Comparison of ENCODE assay signal across 1 cellular context in genomic region chr9:137638680-137639079, GRCh38.
TF ChIP-seq lines count a peak whose summit lies in the region.

No MANE protein-coding gene starts in this region.

TF ChIP-seq in IMR-90, 13 proteins besides CTCF, POLR2A, EP300 and RAD21:
- TF ChIP-seq CEBPB (IDR thresholded peaks at IDR 0.05; ENCODE audit: low read depth, low read length) (no peak), RCOR1 (IDR thresholded peaks at IDR 0.05; ENCODE audit: insufficient replicate concordance, low read length) (no peak), FOS (IDR thresholded peaks at IDR 0.05; ENCODE audit: low read depth, low read length) (no peak), MAFK (IDR thresholded peaks at IDR 0.05; ENCODE audit: low read depth, low read length) (no peak), NFE2L2 (IDR thresholded peaks at IDR 0.05; ENCODE audit: low read depth, low read length) (no peak), CHD1 (IDR thresholded peaks at IDR 0.05; ENCODE audit: low read depth, low read length) (no peak), SMC3 (IDR thresholded peaks at IDR 0.05; ENCODE audit: low read depth, low read length) (no peak), MXI1 (IDR thresholded peaks at IDR 0.05; ENCODE audit: borderline replicate concordance, low read depth, low read length) (no peak), RFX5 (IDR thresholded peaks at IDR 0.05; ENCODE audit: low read depth, low read length) (no peak)
- TF ChIP-seq, protein P1, sequence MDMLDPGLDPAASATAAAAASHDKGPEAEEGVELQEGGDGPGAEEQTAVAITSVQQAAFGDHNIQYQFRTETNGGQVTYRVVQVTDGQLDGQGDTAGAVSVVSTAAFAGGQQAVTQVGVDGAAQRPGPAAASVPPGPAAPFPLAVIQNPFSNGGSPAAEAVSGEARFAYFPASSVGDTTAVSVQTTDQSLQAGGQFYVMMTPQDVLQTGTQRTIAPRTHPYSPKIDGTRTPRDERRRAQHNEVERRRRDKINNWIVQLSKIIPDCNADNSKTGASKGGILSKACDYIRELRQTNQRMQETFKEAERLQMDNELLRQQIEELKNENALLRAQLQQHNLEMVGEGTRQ (IDR thresholded peaks at IDR 0.05; ENCODE audit: low read depth, low read length): no peak
